Comparison of ENCODE assay signal across 17 cellular contexts in genomic region chr4:184953971-184954370, GRCh38.
A peak's percentile ranks its signal among the peaks of the same experiment; 100 is the strongest.
DNase-seq lines count a peak whose midpoint lies in the region; ATAC-seq and TF ChIP-seq lines count a peak whose summit lies in the region.
"Had no signal": no experiment of that assay in that cellular context is flagged by ENCODE, and none has a peak within 500 bp of the region (broad histone marks: within the 10 kb centered on the region; RNA-seq: fewer than 3 reads in every experiment).

No MANE protein-coding gene starts in this region.

- H3K27ac ChIP-seq in colonic mucosa (no peak overlapping the region), foreskin keratinocyte (no peak overlapping the region)
- H3K27ac ChIP-seq: HL-60 had no signal

- TF ChIP-seq CTCF in colonic mucosa (IDR thresholded peaks at IDR 0.05): no peak
- no peak for TF ChIP-seq CTCF in foreskin keratinocyte (conservative IDR thresholded peaks at IDR 0.05)
- TF ChIP-seq CTCF in osteocyte (IDR thresholded peaks at IDR 0.05): no peak

- H3K4me1 Mint-ChIP-seq in osteocyte (ENCODE audit: unreplicated experiment): no peaks in the 10 kb centered on the region

- ATAC-seq in foreskin keratinocyte: peak; percentile 5
- ATAC-seq: CD8-positive, alpha-beta T cell had no signal

- H3K9ac ChIP-seq in colonic mucosa (ENCODE audit: low read depth in 2 of 2, low read length in 2 of 2): no peak overlapping the region

- no peaks in the 10 kb centered on the region for H3K9me3 Mint-ChIP-seq in osteocyte (ENCODE audit: unreplicated experiment)
- H3K9me3 Mint-ChIP-seq: CD8-positive, alpha-beta T cell had no signal

- H3K27ac Mint-ChIP-seq in osteocyte (ENCODE audit: unreplicated experiment): no peak overlapping the region
- H3K27ac Mint-ChIP-seq: CD8-positive, alpha-beta T cell had no signal

- H3K4me3 Mint-ChIP-seq in osteocyte (ENCODE audit: unreplicated experiment): no peak overlapping the region
- H3K4me3 Mint-ChIP-seq: CD8-positive, alpha-beta T cell had no signal

- H3K36me3 Mint-ChIP-seq in osteocyte (ENCODE audit: unreplicated experiment): no peaks in the 10 kb centered on the region
- H3K36me3 Mint-ChIP-seq: CD8-positive, alpha-beta T cell had no signal

- no peaks in the 10 kb centered on the region for H3K27me3 ChIP-seq in colonic mucosa
- no peaks in the 10 kb centered on the region for H3K27me3 ChIP-seq in foreskin keratinocyte

- intact Hi-C loops in colonic mucosa (cut with DNase I): no loop called here

- DNase-seq in D341Med (ENCODE audit: low spot score): peak; percentile 8
- peak; percentile 12 for DNase-seq in colonic mucosa
- peak in 1 of 2 donors; percentile 47 for DNase-seq in foreskin keratinocyte
- DNase-seq in osteocyte (ENCODE audit: extremely low spot score, unreplicated experiment): peak; percentile 59
- DNase-seq in SIG-M5 (lab: John Stamatoyannopoulos, UW): no peak
- no peak for DNase-seq in RKO (ENCODE audit: low spot score)
- no peak for DNase-seq in NCI-H1105 treated with DMSO at 0.1 percent for 48 hours (lab: John Stamatoyannopoulos, UW)
- no peak for DNase-seq in GM03348 (ENCODE audit: low spot score)
- DNase-seq: ACHN; Calu3; CD8-positive, alpha-beta T cell; DMS 273 treated with DMSO at 0.1 percent for 48 hours; DMS53; DND-41; EL; HCEC 1CT had no signal

- H3K27me3 Mint-ChIP-seq in osteocyte (ENCODE audit: unreplicated experiment): peaks cover 10% of the 10 kb centered on the region

- H3K4me1 ChIP-seq in colonic mucosa: no peaks in the 10 kb centered on the region
- H3K4me1 ChIP-seq in foreskin keratinocyte: no peaks in the 10 kb centered on the region

- H3K4me3 ChIP-seq in colonic mucosa: no peak overlapping the region

- no peaks in the 10 kb centered on the region for H3K36me3 ChIP-seq in colonic mucosa

- H3K9me3 ChIP-seq in colonic mucosa: no peaks in the 10 kb centered on the region

Comparison
In these comparisons a context has a peak if more than half of its experiments do, and no peak if none do; other contexts are left out.
1. DNase-seq: peak in D341Med (single experiment), colonic mucosa (single experiment) and osteocyte (single experiment); none in SIG-M5 (single experiment), RKO (single experiment), NCI-H1105 treated with DMSO at 0.1 percent for 48 hours (single experiment) and GM03348 (single experiment).